ENCODE assay signal across 25 cellular contexts in the genomic region with DNA sequence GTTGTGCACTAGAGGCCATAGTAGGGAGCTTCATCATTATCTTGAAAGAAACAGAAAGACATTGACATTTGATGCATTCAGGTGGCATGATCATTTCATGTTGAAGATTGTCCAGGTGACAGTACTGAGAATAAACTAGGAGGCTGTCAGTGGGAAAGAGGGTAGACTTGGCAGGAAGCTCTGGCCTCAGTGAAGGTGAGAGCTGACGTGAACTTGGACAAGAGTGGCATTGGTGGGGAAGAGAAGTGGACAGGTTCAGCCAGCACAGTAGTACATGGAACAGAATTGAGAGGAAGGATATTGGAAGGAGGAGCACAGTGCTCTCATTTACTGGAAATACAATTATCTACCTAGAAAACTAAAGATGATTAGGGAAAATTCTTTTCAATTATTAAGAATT.
"Had no signal": no experiment of that assay in that cellular context is flagged by ENCODE, and none has a peak within 500 bp of the region (broad histone marks: within the 10 kb centered on the region; RNA-seq: fewer than 3 reads in every experiment).

No MANE protein-coding gene starts in this region.

- H3K36me3 ChIP-seq: stomach, suprapubic skin, thoracic aorta, thyroid gland, tibial artery, tibial nerve, transverse colon, upper lobe of left lung, upper lobe of right lung, uterus, vagina had no signal

- H3K27me3 ChIP-seq: stomach, suprapubic skin, testis, thyroid gland, tibial nerve, transverse colon, upper lobe of left lung, upper lobe of right lung, uterus, vagina had no signal

- DNase-seq: stimulated activated CD4-positive, alpha-beta T cell treated with anti-CD3 and anti-CD28 coated beads, Interleukin-2, amount 100 ng/mL, for 48 hours; stimulated activated CD4-positive, alpha-beta T cell treated with anti-CD3 and anti-CD28 coated beads, Interleukin-4, amount 100 ng/mL, for 1 hour; stimulated activated CD4-positive, alpha-beta T cell treated with anti-CD3 and anti-CD28 coated beads, Interleukin-4, amount 100 ng/mL, for 24 hours; stimulated activated CD4-positive, alpha-beta T cell treated with anti-CD3 and anti-CD28 coated beads, Interleukin-4, amount 100 ng/mL, for 4 hours; stimulated activated CD8-positive, alpha-beta memory T cell treated with anti-CD3 and anti-CD28 coated beads, Interleukin-4, amount 100 ng/mL, for 48 hours; stimulated activated naive B cell treated with anti-CD40 and anti-IgM and Interleukin-4, amounts not matched to agents 10 μg/mL and 1 μg/mL and 100 μg/mL, for 72 hours; stimulated activated naive CD4-positive, alpha-beta T cell; stimulated activated naive CD4-positive, alpha-beta T cell treated with Interleukin-2 at 50 U/mL for 16 hours; stimulated activated naive CD8-positive, alpha-beta T cell treated with anti-CD3 and anti-CD28 coated beads, Interleukin-15, amount 100 ng/mL, for 72 hours; stimulated activated naive CD8-positive, alpha-beta T cell treated with anti-CD3 and anti-CD28 coated beads, Interleukin-15, Interleukin-2, amounts not matched to agents 100 U/mL and 50 U/mL, for 24 hours; stomach; substantia nigra; testis; thyroid gland; tibial artery; transverse colon; upper lobe of left lung; upper lobe of right lung; uterus had no signal

- ATAC-seq: stimulated activated effector memory CD8-positive, alpha-beta T cell treated with anti-CD3 and anti-CD28 coated beads, Interleukin-12 subunit alpha, Interleukin-12 subunit beta, amount 100 ng/mL, for 72 hours; stimulated activated memory B cell treated with anti-CD40 and anti-IgM and Interleukin-4, amounts not matched to agents 10 μg/mL and 1 μg/mL and 100 μg/mL, for 72 hours; stimulated activated naive B cell treated with anti-CD40 and anti-IgM and Interleukin-4, amounts not matched to agents 10 μg/mL and 1 μg/mL and 100 μg/mL, for 72 hours; stimulated activated naive CD8-positive, alpha-beta T cell treated with anti-CD3 and anti-CD28 coated beads, Interleukin-15, amount 100 ng/mL, for 72 hours; stimulated activated naive CD8-positive, alpha-beta T cell treated with anti-CD3 and anti-CD28 coated beads, Interleukin-15, Interleukin-2, amounts not matched to agents 100 U/mL and 50 U/mL, for 24 hours; upper lobe of right lung had no signal

- H3K4me1 ChIP-seq: stomach, testis, tibial artery, tibial nerve, transverse colon, upper lobe of right lung, uterus, vagina had no signal

- H3K27ac ChIP-seq: stomach, suprapubic skin, testis, thoracic aorta, thyroid gland, tibial artery, tibial nerve, transverse colon, upper lobe of left lung, upper lobe of right lung, uterus, vagina had no signal

- H3K4me3 ChIP-seq: stomach, suprapubic skin, testis, thoracic aorta, thyroid gland, tibial artery, tibial nerve, transverse colon, upper lobe of left lung, upper lobe of right lung, uterus, vagina had no signal

- H3K9me3 ChIP-seq: stomach, suprapubic skin, testis, thoracic aorta, thyroid gland, tibial artery, transverse colon, upper lobe of left lung, upper lobe of right lung, uterus, vagina had no signal
